23 cellular contexts compared by ENCODE assay signal in genomic region chr1:61432616-61433388, GRCh38.
"Had no signal": no experiment of that assay in that cellular context is flagged by ENCODE, and none has a peak within 500 bp of the region (broad histone marks: within the 10 kb centered on the region; RNA-seq: fewer than 3 reads in every experiment).

No MANE protein-coding gene starts in this region.

- H3K4me1 ChIP-seq: left lung, parathyroid adenoma, prostate gland, transverse colon had no signal

- ATAC-seq: esophagus mucosa; stimulated activated naive B cell treated with anti-CD40 and anti-IgM and Interleukin-4, amounts not matched to agents 10 μg/mL and 1 μg/mL and 100 μg/mL, for 72 hours; stimulated activated naive CD8-positive, alpha-beta T cell treated with anti-CD3 and anti-CD28 coated beads, Interleukin-15, amount 100 ng/mL, for 72 hours had no signal

- H3K27me3 ChIP-seq: dorsolateral prefrontal cortex, left lung, sigmoid colon, transverse colon had no signal

- H3K9ac ChIP-seq: parathyroid adenoma had no signal

- H3K4me3 ChIP-seq: dorsolateral prefrontal cortex, left lung, lung, prostate gland, sigmoid colon, skin epidermis, thoracic aorta, transverse colon had no signal

- H3K9me3 ChIP-seq: left lung, prostate gland, sigmoid colon, thoracic aorta, transverse colon had no signal

- H3K27ac ChIP-seq: left lung, parathyroid adenoma, prostate gland, sigmoid colon, skin epidermis, transverse colon had no signal

- DNase-seq: cortex of kidney; dorsolateral prefrontal cortex; effector memory CD4-positive, alpha-beta T cell; foreskin fibroblast; hypothalamus; islet precursor cell; left lung; mesenchymal stem cell; naive B cell; nephron progenitor cell; sigmoid colon; stimulated activated CD4-positive, alpha-beta T cell treated with anti-CD3 and anti-CD28 coated beads, Interleukin-2, amount 100 ng/mL, for 24 hours; stimulated activated CD4-positive, alpha-beta T cell treated with anti-CD3 and anti-CD28 coated beads, Interleukin-4, amount 100 ng/mL, for 4 hours; stimulated activated naive B cell treated with anti-CD40 and anti-IgM and Interleukin-4, amounts not matched to agents 10 μg/mL and 1 μg/mL and 100 μg/mL, for 72 hours; stimulated activated naive CD8-positive, alpha-beta T cell treated with anti-CD3 and anti-CD28 coated beads, Interleukin-15, amount 100 ng/mL, for 72 hours; substantia nigra; transverse colon had no signal

- H3K36me3 ChIP-seq: left lung, prostate gland, sigmoid colon, thoracic aorta, transverse colon had no signal
